ENCODE assay signal across 1 cellular context in genomic region chr15:63509933-63510547, GRCh38.
TF ChIP-seq lines count a peak whose summit lies in the region.

No MANE protein-coding gene starts in this region.

TF ChIP-seq in GM23338, 12 proteins besides CTCF, POLR2A, EP300 and RAD21 (continued from another document):
- TF ChIP-seq ZNF462 (CRISPR knock-in tag; IDR thresholded peaks at IDR 0.05) (no peak), ZNF331 (CRISPR knock-in tag; IDR thresholded peaks at IDR 0.05; ENCODE audit: low read depth) (no peak), REST (IDR thresholded peaks at IDR 0.05; ENCODE audit: unreplicated experiment) (no peak), POLR2AphosphoS5 (IDR thresholded peaks at IDR 0.05; ENCODE audit: low read depth) (no peak), CREB1 (CRISPR knock-in tag; IDR thresholded peaks at IDR 0.05; ENCODE audit: low read depth) (no peak), EZH2 (IDR thresholded peaks at IDR 0.05; ENCODE audit: low read depth, unreplicated experiment) (no peak), JUNB (IDR thresholded peaks at IDR 0.05; ENCODE audit: unreplicated experiment) (no peak)
